ENCODE assay signal across 8 cellular contexts in the genomic region with DNA sequence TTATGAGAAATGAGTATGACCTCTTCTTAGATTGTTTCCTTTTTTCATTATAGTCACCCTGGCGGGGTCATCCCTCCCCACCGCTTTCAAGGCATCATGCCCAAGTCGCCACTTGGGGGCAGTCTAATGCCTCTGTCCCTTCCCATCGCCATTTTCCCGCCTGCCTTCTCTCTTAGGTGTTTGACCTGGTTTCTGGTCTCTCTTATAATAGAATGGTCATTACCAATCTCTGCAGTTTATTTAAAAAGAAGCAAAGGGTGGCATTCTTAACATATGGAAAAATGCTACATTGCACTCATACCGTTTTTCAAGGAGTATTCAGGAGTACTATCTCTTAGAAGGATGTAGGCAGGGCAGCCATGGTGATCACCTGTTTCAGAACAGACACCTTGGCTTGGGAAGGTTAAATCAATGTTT. TPM values are rescaled to one million over a fixed set of nuclear protein-coding genes. Genes with fewer than 3 reads are reported as not detected.
DNase-seq lines count a peak whose midpoint lies in the region; ATAC-seq and TF ChIP-seq lines count a peak whose summit lies in the region.

No MANE protein-coding gene starts in this region.

- H3K4me3 ChIP-seq in NT2/D1 (ENCODE audit: insufficient read length, low read depth) (no peak overlapping the region), epithelial cell of esophagus (ENCODE audit: low read length) (no peak overlapping the region)
- H3K4me3 ChIP-seq in naive thymus-derived CD4-positive, alpha-beta T cell (ENCODE audit: low read length) = no peak overlapping the region

- H3K27ac ChIP-seq in naive thymus-derived CD4-positive, alpha-beta T cell (ENCODE audit: low read depth, low read length) = no peak overlapping the region

- peak; percentile 70 for ATAC-seq in activated CD8-positive, alpha-beta memory T cell treated with anti-CD3 and anti-CD28 coated beads, Interleukin-2, amount 10 ng/mL, durations not matched to agents 7 days and 5 days
- ATAC-seq in naive thymus-derived CD4-positive, alpha-beta T cell = peak; percentile 81

- no peaks in the 10 kb centered on the region for H3K36me3 ChIP-seq in NT2/D1 (ENCODE audit: insufficient read depth, insufficient read length, low read length)
- H3K36me3 ChIP-seq in naive thymus-derived CD4-positive, alpha-beta T cell (ENCODE audit: control insufficient read depth in 2 of 3, insufficient read depth in 3 of 3, low read length in 3 of 3) = no peaks in the 10 kb centered on the region

- no peak overlapping the region for H3K4me3 Mint-ChIP-seq in activated CD8-positive, alpha-beta memory T cell treated with anti-CD3 and anti-CD28 coated beads, Interleukin-2, amount 10 ng/mL, durations not matched to agents 7 days and 5 days
- no peak overlapping the region for H3K4me3 Mint-ChIP-seq in naive thymus-derived CD4-positive, alpha-beta T cell

- no peaks in the 10 kb centered on the region for H3K4me1 ChIP-seq in NT2/D1 (ENCODE audit: insufficient read depth, insufficient read length)
- H3K4me1 ChIP-seq in naive thymus-derived CD4-positive, alpha-beta T cell (ENCODE audit: control insufficient read depth in 2 of 2, insufficient read depth in 2 of 2, low read length in 2 of 2) = no peaks in the 10 kb centered on the region

- no peak overlapping the region for H3K27ac Mint-ChIP-seq in activated CD8-positive, alpha-beta memory T cell treated with anti-CD3 and anti-CD28 coated beads, Interleukin-2, amount 10 ng/mL, durations not matched to agents 7 days and 5 days
- no peak overlapping the region for H3K27ac Mint-ChIP-seq in naive thymus-derived CD4-positive, alpha-beta T cell

- peak; percentile 77 for TF ChIP-seq CTCF in epithelial cell of esophagus (IDR thresholded peaks at IDR 0.05; ENCODE audit: insufficient read depth, low read depth, low read length, missing control alignments)

- peak; percentile 74 for DNase-seq in SIG-M5 treated with dmso at 0.1 percent for 504 hours (lab: John Stamatoyannopoulos, UW; ENCODE audit: unreplicated experiment)
- DNase-seq in SIG-M5 (lab: John Stamatoyannopoulos, UW) = no peak
- peak; percentile 61 for DNase-seq in HuH-7 (ENCODE audit: low spot score)
- peak; percentile 78 for DNase-seq in NT2/D1 (ENCODE audit: low read depth, low spot score)
- peak; percentile 78 for DNase-seq in activated CD8-positive, alpha-beta memory T cell treated with anti-CD3 and anti-CD28 coated beads, Interleukin-2, amount 10 ng/mL, durations not matched to agents 7 days and 5 days
- peak; percentile 71 for DNase-seq in epithelial cell of esophagus (ENCODE audit: low read depth)
- peak; percentile 21 to 65 (median 40) for DNase-seq in naive thymus-derived CD4-positive, alpha-beta T cell
- DNase-seq in stimulated activated naive CD4-positive, alpha-beta T cell treated with Interleukin-2 at 50 U/mL for 16 hours (lab: John Stamatoyannopoulos, UW) = peak; percentile 49

- H3K9me3 ChIP-seq in NT2/D1 (ENCODE audit: insufficient read depth, low read length) = no peaks in the 10 kb centered on the region
- H3K9me3 ChIP-seq in naive thymus-derived CD4-positive, alpha-beta T cell (ENCODE audit: control insufficient read depth in 2 of 3, low read length in 3 of 3) = no peaks in the 10 kb centered on the region

- no peaks in the 10 kb centered on the region for H3K36me3 Mint-ChIP-seq in activated CD8-positive, alpha-beta memory T cell treated with anti-CD3 and anti-CD28 coated beads, Interleukin-2, amount 10 ng/mL, durations not matched to agents 7 days and 5 days
- no peaks in the 10 kb centered on the region for H3K36me3 Mint-ChIP-seq in naive thymus-derived CD4-positive, alpha-beta T cell

- intact Hi-C loops in naive thymus-derived CD4-positive, alpha-beta T cell (cut with micrococcal nuclease) = loop anchor here (1.0 to 10.0 kb wide), 4 partner anchors 101 to 633 kb away; a partner anchor contains a TSS

- H3K27me3 Mint-ChIP-seq in activated CD8-positive, alpha-beta memory T cell treated with anti-CD3 and anti-CD28 coated beads, Interleukin-2, amount 10 ng/mL, durations not matched to agents 7 days and 5 days = peaks cover 30% of the 10 kb centered on the region
- H3K27me3 Mint-ChIP-seq in naive thymus-derived CD4-positive, alpha-beta T cell = peaks cover 0 to 35% (median under 1%) of the 10 kb centered on the region in 5 donors

- H3K27me3 ChIP-seq in NT2/D1 (ENCODE audit: insufficient read depth, insufficient read length) = no peaks in the 10 kb centered on the region
- H3K27me3 ChIP-seq in naive thymus-derived CD4-positive, alpha-beta T cell (ENCODE audit: control insufficient read depth in 2 of 2, insufficient read depth in 2 of 2, low read length in 2 of 2) = peaks cover 0 to 4% of the 10 kb centered on the region in 2 donors

- CTCF ChIA-PET in activated CD8-positive, alpha-beta memory T cell treated with anti-CD3 and anti-CD28 coated beads, Interleukin-2, amount 10 ng/mL, durations not matched to agents 7 days and 5 days (lab: Charles Lee) = interaction anchor here (1.0 to 9.3 kb wide), 6 partner anchors 17 to 348 kb away, joined by 3 to 78 read pairs (median 4); a partner anchor contains a TSS
- CTCF ChIA-PET in naive thymus-derived CD4-positive, alpha-beta T cell (lab: Charles Lee) = interaction anchor here (1.3 to 4.4 kb wide), 2 partner anchors 9 to 329 kb away, joined by 4 to 40 read pairs; no protein-coding TSS in a partner anchor

- no peak overlapping the region for H3K9ac ChIP-seq in NT2/D1 (ENCODE audit: insufficient read length, low read depth)

- no peaks in the 10 kb centered on the region for H3K4me1 Mint-ChIP-seq in activated CD8-positive, alpha-beta memory T cell treated with anti-CD3 and anti-CD28 coated beads, Interleukin-2, amount 10 ng/mL, durations not matched to agents 7 days and 5 days
- H3K4me1 Mint-ChIP-seq in naive thymus-derived CD4-positive, alpha-beta T cell = peaks cover 0 to 6% (median 0%) of the 10 kb centered on the region in 7 donors

- POLR2A ChIA-PET in naive thymus-derived CD4-positive, alpha-beta T cell (lab: Charles Lee) = no interaction called here

- no peaks in the 10 kb centered on the region for H3K9me3 Mint-ChIP-seq in activated CD8-positive, alpha-beta memory T cell treated with anti-CD3 and anti-CD28 coated beads, Interleukin-2, amount 10 ng/mL, durations not matched to agents 7 days and 5 days (ENCODE audit: low read depth)
- no peaks in the 10 kb centered on the region for H3K9me3 Mint-ChIP-seq in naive thymus-derived CD4-positive, alpha-beta T cell

RNA-seq across cellular contexts. Expression of a gene that starts 25.2 kb away (rescaled TPM):
- not detected for total RNA-seq in activated CD8-positive, alpha-beta memory T cell treated with anti-CD3 and anti-CD28 coated beads, Interleukin-2, amount 10 ng/mL, durations not matched to agents 7 days and 5 days
- not detected for total RNA-seq in naive thymus-derived CD4-positive, alpha-beta T cell
- not detected for polyA plus RNA-seq in naive thymus-derived CD4-positive, alpha-beta T cell

RNA-seq across cellular contexts. Expression of a gene that starts 31.2 kb away (rescaled TPM):
- 10 to 100 TPM; 39.8 to 41.3 TPM for total RNA-seq in activated CD8-positive, alpha-beta memory T cell treated with anti-CD3 and anti-CD28 coated beads, Interleukin-2, amount 10 ng/mL, durations not matched to agents 7 days and 5 days
- 10 to 100 TPM; 44.2 to 75.7 (median 47.3) TPM for total RNA-seq in naive thymus-derived CD4-positive, alpha-beta T cell
- polyA plus RNA-seq in naive thymus-derived CD4-positive, alpha-beta T cell = 10 to 100 TPM; 46.2 to 47.6 TPM
